ENCODE assay signal across 8 cellular contexts in genomic region chr7:23712368-23713284, GRCh38. TPM values are rescaled to one million over a fixed set of nuclear protein-coding genes. Genes with fewer than 3 reads are reported as not detected.
DNase-seq lines count a peak whose midpoint lies in the region; ATAC-seq and TF ChIP-seq lines count a peak whose summit lies in the region.

No MANE protein-coding gene starts in this region.

- CTCF ChIA-PET in BJ (lab: Yijun Ruan, JAX), result interaction anchor here (0.8 to 9.9 kb wide), 15 partner anchors 8 to 440 kb away, joined by 3 to 130 read pairs (median 5); no protein-coding TSS in a partner anchor

- peak; percentile 56 to 76 for ATAC-seq in lower lobe of right lung

- H3K4me1 Mint-ChIP-seq in T-helper 2 cell treated with Interferon-gamma antibody and Interleukin-4, amounts not matched to agents 5 μg/mL and 100 μg/mL, for 36 hours (ENCODE audit: low read depth), result no peaks in the 10 kb centered on the region

- no peak overlapping the region for H3K4me3 ChIP-seq in BJ (ENCODE audit: low read depth, low read length)
- no peak overlapping the region for H3K4me3 ChIP-seq in H7 (ENCODE audit: insufficient read depth, low read depth, low read length)
- no peak overlapping the region for H3K4me3 ChIP-seq in lower lobe of right lung

- TF ChIP-seq CTCF in BJ (IDR thresholded peaks at IDR 0.05; ENCODE audit: insufficient read depth, low read depth, low read length) (peak; percentile 40; the same call in 1 of the 2 replicates), lower lobe of right lung (IDR thresholded peaks at IDR 0.05) (peak; percentile 66)

- H3K9me3 Mint-ChIP-seq in T-helper 2 cell treated with Interferon-gamma antibody and Interleukin-4, amounts not matched to agents 5 μg/mL and 100 μg/mL, for 36 hours, result no peaks in the 10 kb centered on the region

- H3K27ac Mint-ChIP-seq in T-helper 2 cell treated with Interferon-gamma antibody and Interleukin-4, amounts not matched to agents 5 μg/mL and 100 μg/mL, for 36 hours, result no peak overlapping the region

- no peaks in the 10 kb centered on the region for H3K36me3 ChIP-seq in BJ (ENCODE audit: control insufficient read depth, insufficient read depth, low read length)
- H3K36me3 ChIP-seq in H7 (replicated peaks; ENCODE audit: control insufficient read depth, insufficient read depth, low read length), result no peaks in the 10 kb centered on the region
- no peaks in the 10 kb centered on the region for H3K36me3 ChIP-seq in lower lobe of right lung

- no peak overlapping the region for H3K27ac ChIP-seq in lower lobe of right lung

- intact Hi-C loops in lower lobe of right lung (cut with DNase I), result loop anchor here (5.0 kb wide), 1 partner anchor 140 kb away; no protein-coding TSS in a partner anchor

- DNase-seq in BJ (ENCODE audit: low read depth), result no peak
- DNase-seq in H7, result peak; percentile 60
- peak; percentile 71 for DNase-seq in NCI-H69 (lab: John Stamatoyannopoulos, UW)
- DNase-seq in cerebellar cortex (ENCODE audit: low spot score), result peak; percentile 71
- no peak for DNase-seq in lower lobe of right lung
- DNase-seq in T-helper 2 cell treated with Interferon-gamma antibody and Interleukin-4, amounts not matched to agents 5 μg/mL and 100 μg/mL, for 36 hours (ENCODE audit: low spot score), result no peak
- DNase-seq in stimulated activated CD4-positive, alpha-beta T cell treated with anti-CD3 and anti-CD28 coated beads, Interleukin-2, amount 100 ng/mL, for 24 hours, result no peak
- no peak for DNase-seq in stimulated activated CD4-positive, alpha-beta T cell treated with anti-CD3 and anti-CD28 coated beads, Interleukin-1b, Interleukin-23, amount 100 ng/mL, for 48 hours

- no peaks in the 10 kb centered on the region for H3K27me3 ChIP-seq in BJ (ENCODE audit: control insufficient read depth, insufficient read depth, low read length)
- no peaks in the 10 kb centered on the region for H3K27me3 ChIP-seq in H7 (ENCODE audit: control insufficient read depth, insufficient read depth, low read length)
- H3K27me3 ChIP-seq in lower lobe of right lung (ENCODE audit: low read depth), result no peaks in the 10 kb centered on the region

- no peaks in the 10 kb centered on the region for H3K9me3 ChIP-seq in lower lobe of right lung

- POLR2A ChIA-PET in BJ (lab: Charles Lee), result no interaction called here

- H3K4me1 ChIP-seq in lower lobe of right lung, result no peaks in the 10 kb centered on the region

- no peaks in the 10 kb centered on the region for H3K36me3 Mint-ChIP-seq in T-helper 2 cell treated with Interferon-gamma antibody and Interleukin-4, amounts not matched to agents 5 μg/mL and 100 μg/mL, for 36 hours (ENCODE audit: low read depth)

- H3K4me3 Mint-ChIP-seq in T-helper 2 cell treated with Interferon-gamma antibody and Interleukin-4, amounts not matched to agents 5 μg/mL and 100 μg/mL, for 36 hours, result no peak overlapping the region

- H3K27me3 Mint-ChIP-seq in T-helper 2 cell treated with Interferon-gamma antibody and Interleukin-4, amounts not matched to agents 5 μg/mL and 100 μg/mL, for 36 hours (ENCODE audit: low read depth), result peaks cover 4% of the 10 kb centered on the region

RNA-seq across cellular contexts. Expression of gene STK31, which starts 2.6 kb away (rescaled TPM):
- polyA plus RNA-seq in BJ (2011; rRNA removed), result not detected in 2 replicates
- not detected in 2 replicates for polyA minus RNA-seq in BJ (2011; rRNA and poly(A)+ RNA removed)
- 0.73 and 0.92 TPM in 2 replicates for total RNA-seq in H7 (2014; rRNA removed; shearing (Covaris generic))
- total RNA-seq in lower lobe of right lung, result 1.0 TPM

RNA-seq across cellular contexts. Expression of gene FAM221A, which starts 32.6 kb away (rescaled TPM):
- 1.1 TPM in 2 replicates for polyA plus RNA-seq in BJ (2011; rRNA removed)
- 0.52 and 0.62 TPM in 2 replicates for polyA minus RNA-seq in BJ (2011; rRNA and poly(A)+ RNA removed)
- 16.6 and 21.7 TPM in 2 replicates for total RNA-seq in H7 (2014; rRNA removed; shearing (Covaris generic))
- total RNA-seq in lower lobe of right lung, result 10.3 TPM

Comparison
In these comparisons a context has a peak if more than half of its experiments do, and no peak if none do; other contexts are left out.
1. DNase-seq: peak in H7 (single experiment), NCI-H69 (single experiment) and cerebellar cortex (single experiment); none in BJ (single experiment), lower lobe of right lung (single experiment), T-helper 2 cell treated with Interferon-gamma antibody and Interleukin-4, amounts not matched to agents 5 μg/mL and 100 μg/mL, for 36 hours (single experiment), stimulated activated CD4-positive, alpha-beta T cell treated with anti-CD3 and anti-CD28 coated beads, Interleukin-2, amount 100 ng/mL, for 24 hours (0 of 2) and stimulated activated CD4-positive, alpha-beta T cell treated with anti-CD3 and anti-CD28 coated beads, Interleukin-1b, Interleukin-23, amount 100 ng/mL, for 48 hours (single experiment).